ENCODE assay signal across 8 cellular contexts in the genomic region with DNA sequence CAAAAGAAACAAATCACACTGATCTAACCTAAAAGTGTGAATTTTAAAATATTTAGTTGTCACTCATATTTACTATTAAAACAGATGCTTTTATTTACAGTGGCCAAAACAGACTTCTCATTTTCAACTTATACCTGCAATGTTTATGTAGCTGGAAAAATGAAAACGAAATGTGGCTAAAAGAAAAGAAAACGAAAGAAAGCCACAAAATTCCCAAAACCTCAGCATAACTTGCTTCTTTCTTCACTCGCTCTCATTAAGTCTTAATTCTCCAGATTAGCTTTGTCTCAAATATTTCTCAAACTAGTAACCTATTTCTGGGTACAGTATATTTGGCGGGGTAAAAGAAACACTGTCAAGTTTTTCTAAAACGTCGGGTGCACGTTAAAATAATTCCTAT. TPM values are rescaled to one million over a fixed set of nuclear protein-coding genes. Genes with fewer than 3 reads are reported as not detected.
DNase-seq lines count a peak whose midpoint lies in the region; ATAC-seq and TF ChIP-seq lines count a peak whose summit lies in the region.

No MANE protein-coding gene starts in this region.

- DNase-seq in Caco-2 (no peak), PC-9 (no peak), epithelial cell of proximal tubule (ENCODE audit: low read depth) (no peak), ovary (no peak), NCI-H1417 treated with DMSO at 0.1 percent for 48 hours (lab: John Stamatoyannopoulos, UW) (no peak), ureter (ENCODE audit: low spot score) (no peak), NCI-H1694 (lab: John Stamatoyannopoulos, UW) (no peak)

- H3K36me3 ChIP-seq in Caco-2 (ENCODE audit: control insufficient read depth, insufficient read depth, low read length) (no peaks in the 10 kb centered on the region), PC-9 (ENCODE audit: low read depth) (peaks cover 18% of the 10 kb centered on the region), ovary (no peaks in the 10 kb centered on the region)

- 0 to 1% (median 0%) methylated on average over 7 of the region's 7 CpGs for WGBS in ovary, 3 donors

- BruUV-seq in Caco-2 (replicated peaks; lab: Mats Ljungman, UMichigan), result TSS peak; percentile 64
- BruUV-seq in PC-9 (replicated peaks; lab: Mats Ljungman, UMichigan), result TSS peak; percentile 59

- no peak for TF ChIP-seq EP300 in ovary (IDR thresholded peaks at IDR 0.05)

- H3K36me3 Mint-ChIP-seq in Caco-2 (ENCODE audit: insufficient read depth, unreplicated experiment), result peaks cover 56% of the 10 kb centered on the region

- no peak for ATAC-seq in HG03135 (IDR thresholded peaks at IDR 0.05; ENCODE audit: unreplicated experiment)

- peak overlapping the region; percentile 87 for H3K4me2 ChIP-seq in PC-9

- no peaks in the 10 kb centered on the region for H3K9me2 ChIP-seq in PC-9 (ENCODE audit: insufficient read depth)

- H3K4me1 ChIP-seq in Caco-2, result peaks cover 26% of the 10 kb centered on the region
- H3K4me1 ChIP-seq in PC-9 (replicated peaks; ENCODE audit: insufficient read depth), result peaks cover 40% of the 10 kb centered on the region
- H3K4me1 ChIP-seq in ovary (ENCODE audit: insufficient read depth), result peaks cover 6% of the 10 kb centered on the region

- H3K27ac ChIP-seq in PC-9 (peak overlapping the region; percentile 75), ovary (no peak overlapping the region)

- TF ChIP-seq POLR2A in ovary (IDR thresholded peaks at IDR 0.05), result no peak

- POLR2A ChIA-PET in Caco-2 (lab: Charles Lee) (interaction anchor here (1.0 to 1.3 kb wide), 2 partner anchors 20 to 144 kb away, joined by 3 to 4 read pairs; a partner anchor contains a TSS), PC-9 (lab: Charles Lee; ENCODE audit: unreplicated experiment) (interaction anchor here (0.6 to 0.7 kb wide), 3 partner anchors 41 to 268 kb away, joined by 4 to 11 read pairs (median 4); a partner anchor contains a TSS)

- intact Hi-C loops in Caco-2 (cut with micrococcal nuclease; ENCODE audit: unreplicated experiment), result loop anchor here (2.0 to 5.0 kb wide), 3 partner anchors 72 to 96 kb away; a partner anchor contains a TSS
- intact Hi-C loops in PC-9 (cut with micrococcal nuclease; ENCODE audit: unreplicated experiment), result loop anchor here (5.0 to 10.0 kb wide), 3 partner anchors 446 to 578 kb away; a partner anchor contains a TSS
- intact Hi-C loops in ovary (cut with DNase I), result loop anchor here (2.0 to 10.0 kb wide), 5 partner anchors 94 to 174 kb away; a partner anchor contains a TSS

- H3K9me3 ChIP-seq in Caco-2 (no peaks in the 10 kb centered on the region), PC-9 (ENCODE audit: insufficient read depth, low read depth) (no peaks in the 10 kb centered on the region), ovary (no peaks in the 10 kb centered on the region)

- TF ChIP-seq CTCF in Caco-2 (IDR thresholded peaks at IDR 0.05; ENCODE audit: insufficient read depth in 1 of 2, low read depth in 1 of 2, low read length in 1 of 2, severe bottlenecking in 1 of 2, unreplicated experiment in 1 of 2) (no peak), PC-9 (conservative IDR thresholded peaks at IDR 0.05) (no peak), epithelial cell of proximal tubule (conservative IDR thresholded peaks at IDR 0.05; ENCODE audit: low read depth, low read length) (no peak), ovary (IDR thresholded peaks at IDR 0.05) (no peak)

- CTCF ChIA-PET in Caco-2 (lab: Charles Lee) (interaction anchor here (1.3 kb wide), 1 partner anchor 95 kb away, joined by 4 read pairs; no protein-coding TSS in a partner anchor), PC-9 (lab: Charles Lee) (no interaction called here)

- peak overlapping the region; percentile 74 for H2AFZ ChIP-seq in PC-9

- no peaks in the 10 kb centered on the region for H3K9me3 Mint-ChIP-seq in Caco-2 (ENCODE audit: unreplicated experiment)

- H3K4me3 Mint-ChIP-seq in Caco-2 (ENCODE audit: unreplicated experiment), result peak overlapping the region; percentile 100

- H3K27me3 ChIP-seq in Caco-2 (replicated peaks; ENCODE audit: control insufficient read depth, insufficient read depth, low read length) (no peaks in the 10 kb centered on the region), PC-9 (ENCODE audit: insufficient read depth, low read depth) (no peaks in the 10 kb centered on the region), ovary (no peaks in the 10 kb centered on the region)

- no peaks in the 10 kb centered on the region for H3K27me3 Mint-ChIP-seq in Caco-2 (ENCODE audit: insufficient read depth, unreplicated experiment)

- H3K4me1 Mint-ChIP-seq in Caco-2 (ENCODE audit: low read depth, unreplicated experiment), result peaks cover 15% of the 10 kb centered on the region

- peaks cover 57% of the 10 kb centered on the region for H3K79me2 ChIP-seq in PC-9 (ENCODE audit: low read depth)

- H3K27ac Mint-ChIP-seq in Caco-2 (ENCODE audit: unreplicated experiment), result peak overlapping the region; percentile 100

- H4K20me1 ChIP-seq in PC-9 (ENCODE audit: insufficient read depth), result peaks cover 36% of the 10 kb centered on the region

- peaks cover 18% of the 10 kb centered on the region; the same call in 1 of the 2 replicates for H3F3A ChIP-seq in PC-9 (ENCODE audit: insufficient read depth, low read depth)

- H3K4me3 ChIP-seq in Caco-2 (ENCODE audit: low read depth, low read length) (peak overlapping the region; percentile 79), PC-9 (peak overlapping the region; percentile 76), epithelial cell of proximal tubule (ENCODE audit: low read depth, low read length) (peak overlapping the region; percentile 89), ovary (peak overlapping the region; percentile 84)

RNA-seq across cellular contexts. Expression of a gene that starts 0.7 kb away (rescaled TPM):
- total RNA-seq in Caco-2 (2022) (43.6 and 45.6 TPM in 2 replicates), PC-9 (2021) (45.6 and 46.5 TPM in 2 replicates), epithelial cell of proximal tubule (30.0 and 45.1 TPM in 2 replicates), ovary (10 to 100 TPM in 6 of 7 donors, 1 to 10 TPM in 1; 7.4 to 28.8 (median 24.8) TPM), ureter (41.7 TPM)
- polyA plus RNA-seq in ovary, result 10 to 100 TPM; 13.4 to 23.7 TPM
